In genomic region chr19:40363128-40363527, GRCh38 we compare ENCODE assay signal across 1 cellular context.
TF ChIP-seq lines count a peak whose summit lies in the region.

No MANE protein-coding gene starts in this region.

TF ChIP-seq in K562, 482 proteins besides CTCF, POLR2A, EP300 and RAD21 (continued from another document and continues in another):
- TF ChIP-seq TOE1 (IDR thresholded peaks at IDR 0.05; ENCODE audit: borderline replicate concordance) (no peak), TOE1 (CRISPR knock-in tag; IDR thresholded peaks at IDR 0.05; ENCODE audit: borderline replicate concordance, low read depth) (no peak), HDAC2 (IDR thresholded peaks at IDR 0.05) (no peak; the same call in 1 of the 2 replicates), IRF2 (CRISPR knock-in tag; IDR thresholded peaks at IDR 0.05) (no peak), CUX1 (CRISPR knock-in tag; IDR thresholded peaks at IDR 0.05) (no peak), ZC3H8 (IDR thresholded peaks at IDR 0.05) (no peak), EWSR1 (IDR thresholded peaks at IDR 0.05; ENCODE audit: borderline replicate concordance, low read depth, partially characterized antibody) (no peak), RHOXF2B (CRISPR knock-in tag; conservative IDR thresholded peaks at IDR 0.05) (no peak), ATF7 (IDR thresholded peaks at IDR 0.05) (0 out of 2 replicates have a peak, but pooled peaks have one; percentile 22), VEZF1 (CRISPR knock-in tag; IDR thresholded peaks at IDR 0.05) (peak; percentile 50; the same call in 1 of the 2 replicates), ZBTB34 (CRISPR knock-in tag; IDR thresholded peaks at IDR 0.05) (no peak), ZBTB1 (CRISPR knock-in tag; IDR thresholded peaks at IDR 0.05; ENCODE audit: borderline replicate concordance, low read depth) (no peak), ZNF232 (CRISPR knock-in tag; IDR thresholded peaks at IDR 0.05) (no peak), XRCC3 (IDR thresholded peaks at IDR 0.05) (no peak), MNT (conservative IDR thresholded peaks at IDR 0.05) (no peak), COPS2 (conservative IDR thresholded peaks at IDR 0.05) (no peak), HLTF (IDR thresholded peaks at IDR 0.05) (no peak), FOXA1 (IDR thresholded peaks at IDR 0.05; ENCODE audit: borderline replicate concordance) (no peak), EGR1 (conservative IDR thresholded peaks at IDR 0.05) (peak; percentile 86), SMAD1 (IDR thresholded peaks at IDR 0.05; ENCODE audit: low read depth, low read length, partially characterized antibody) (no peak), ESRRA (IDR thresholded peaks at IDR 0.05; ENCODE audit: borderline replicate concordance, low read depth) (peak; percentile 96), NEUROD1 (IDR thresholded peaks at IDR 0.05; ENCODE audit: borderline replicate concordance, low read depth, low read length, partially characterized antibody) (no peak), MAX (CRISPR knock-in tag; IDR thresholded peaks at IDR 0.05) (no peak), TRIM28 (IDR thresholded peaks at IDR 0.05) (0 out of 2 replicates have a peak, but pooled peaks have one; percentile 43), OTX1 (CRISPR knock-in tag; IDR thresholded peaks at IDR 0.05) (no peak), MCM7 (IDR thresholded peaks at IDR 0.05) (no peak), ZNF197 (CRISPR knock-in tag; IDR thresholded peaks at IDR 0.05; ENCODE audit: low read depth) (no peak), BHLHE40 (IDR thresholded peaks at IDR 0.05; ENCODE audit: low read length) (no peak), ZNF780A (CRISPR knock-in tag; IDR thresholded peaks at IDR 0.05) (no peak), PTRF (tag; IDR thresholded peaks at IDR 0.05) (no peak), ILK (tag; IDR thresholded peaks at IDR 0.05; ENCODE audit: borderline replicate concordance, low read depth) (no peak), ZBTB7A (IDR thresholded peaks at IDR 0.05; ENCODE audit: borderline replicate concordance, control insufficient read depth, low read depth, low read length) (no peak), TCF15 (CRISPR knock-in tag; IDR thresholded peaks at IDR 0.05) (no peak), ZNF133 (CRISPR knock-in tag; IDR thresholded peaks at IDR 0.05) (no peak), TRIM24 (IDR thresholded peaks at IDR 0.05) (peak in 1 of 2 experiments; percentile 38; a peak in 1 of 4 replicates), GATA2 (CRISPR knock-in tag; IDR thresholded peaks at IDR 0.05) (peak; percentile 80), TCF7 (IDR thresholded peaks at IDR 0.05; ENCODE audit: borderline replicate concordance) (no peak), ZBTB2 (IDR thresholded peaks at IDR 0.05) (no peak), BCOR (IDR thresholded peaks at IDR 0.05) (peak; percentile 48; the same call in 1 of the 2 replicates), AFF4 (CRISPR knock-in tag; IDR thresholded peaks at IDR 0.05) (no peak), PRDM10 (IDR thresholded peaks at IDR 0.05; ENCODE audit: partially characterized antibody) (no peak), ZFP36 (IDR thresholded peaks at IDR 0.05; ENCODE audit: low read depth, low read length, partially characterized antibody) (peak; percentile 4), JUNB (CRISPR knock-in tag; conservative IDR thresholded peaks at IDR 0.05) (no peak), MTA3 (IDR thresholded peaks at IDR 0.05; ENCODE audit: borderline replicate concordance) (no peak), BRCA1 (IDR thresholded peaks at IDR 0.05) (no peak), BRCA1 (CRISPR knock-in tag; IDR thresholded peaks at IDR 0.05) (no peak), KAT7 (CRISPR knock-in tag; IDR thresholded peaks at IDR 0.05; ENCODE audit: borderline replicate concordance) (no peak), DPF2 (IDR thresholded peaks at IDR 0.05) (peak; percentile 79; the same call in 1 of the 2 replicates), RBM14 (IDR thresholded peaks at IDR 0.05; ENCODE audit: borderline replicate concordance, insufficient read depth, low read depth, low read length) (no peak), NFE2 (IDR thresholded peaks at IDR 0.05; ENCODE audit: low read depth) (no peak), GABPA (tag; conservative IDR thresholded peaks at IDR 0.05; ENCODE audit: low read depth) (no peak), DMBX1 (CRISPR knock-in tag; IDR thresholded peaks at IDR 0.05; ENCODE audit: borderline replicate concordance) (no peak)
